ENCODE assay signal across 8 cellular contexts in the genomic region with DNA sequence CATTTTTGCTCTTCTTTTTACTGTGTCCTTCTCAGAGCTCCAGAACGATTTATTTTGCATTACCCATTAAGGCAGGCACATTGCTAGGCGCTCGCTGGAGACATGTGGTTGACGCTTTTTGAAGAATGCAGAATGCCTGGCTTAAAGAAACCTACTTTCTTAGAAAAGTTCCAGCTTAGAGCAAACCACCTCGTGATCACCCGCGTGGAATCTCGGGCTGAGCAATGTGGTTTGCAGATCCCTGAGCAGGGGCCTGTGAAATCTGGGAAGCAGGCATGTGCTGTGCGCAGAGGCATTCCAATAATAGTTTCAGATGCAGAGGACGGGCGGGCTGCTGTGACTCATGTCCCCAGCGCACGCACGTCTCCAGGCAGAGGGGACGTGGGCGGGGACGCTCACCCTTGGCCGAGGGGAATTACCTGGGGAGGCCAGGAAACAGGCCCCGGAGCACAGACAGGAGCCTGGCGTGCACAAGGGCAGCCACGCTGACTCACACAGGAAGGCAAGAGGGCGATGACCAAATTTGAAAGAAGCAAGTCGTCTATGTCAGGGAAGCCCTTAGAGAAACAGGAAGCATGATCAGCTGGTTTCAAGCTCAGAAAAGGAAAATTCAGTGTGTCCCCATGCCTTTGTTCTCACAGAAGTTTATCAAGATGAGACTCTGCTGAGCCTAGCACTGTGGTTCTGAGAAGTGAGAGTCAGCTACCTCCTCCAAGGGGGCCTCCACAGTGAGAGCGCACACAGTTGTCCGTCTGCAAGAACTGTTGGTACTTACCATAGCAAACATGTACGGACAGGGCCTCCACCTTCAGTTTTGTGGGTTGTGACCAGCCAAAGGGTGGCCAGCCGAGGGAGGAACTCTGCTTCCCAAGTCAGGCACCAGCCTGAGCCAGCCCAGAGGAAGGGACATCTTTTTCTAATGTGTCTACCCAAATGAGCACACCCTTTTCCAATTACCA.
DNase-seq lines count a peak whose midpoint lies in the region; ATAC-seq, FAIRE-seq and TF ChIP-seq lines count a peak whose summit lies in the region.

No MANE protein-coding gene starts in this region.

- peak overlapping the region; percentile 95 to 99 (median 98) for H3K27ac Mint-ChIP-seq in CD14-positive monocyte
- peak overlapping the region; percentile 85 for H3K27ac Mint-ChIP-seq in activated B cell treated with CpG ODN at 0.5 μM for 24 hours

- H3K36me3 Mint-ChIP-seq in CD14-positive monocyte, result peaks cover 0 to 3% of the 10 kb centered on the region in 2 donors
- H3K36me3 Mint-ChIP-seq in activated B cell treated with CpG ODN at 0.5 μM for 24 hours (ENCODE audit: low read depth), result no peaks in the 10 kb centered on the region

- H4K20me1 ChIP-seq in mammary epithelial cell (ENCODE audit: insufficient read depth, low read length), result no peaks in the 10 kb centered on the region

- ATAC-seq in GM21390 (IDR thresholded peaks at IDR 0.05; ENCODE audit: unreplicated experiment) (peak; percentile 93), activated B cell treated with CpG ODN at 0.5 μM for 24 hours (ENCODE audit: low read depth) (peak; percentile 97)

- 6% methylated on average over 19 of the region's 27 CpGs for WGBS in mammary epithelial cell (ENCODE audit: low coverage, missing lambda C conversion rate)

- TF ChIP-seq CTCF in CD14-positive monocyte (IDR thresholded peaks at IDR 0.05) (no peak), activated B cell treated with CpG ODN at 0.5 μM for 24 hours (IDR thresholded peaks at IDR 0.05) (no peak), mammary epithelial cell (conservative IDR thresholded peaks at IDR 0.05 in 1 of 2, IDR thresholded peaks at IDR 0.05 in 1 of 2; ENCODE audit: extremely low read depth in 1 of 2, insufficient read depth in 1 of 2, low read depth in 1 of 2, low read length in 2 of 2) (no peak), D721Med (IDR thresholded peaks at IDR 0.05; ENCODE audit: insufficient read depth, missing control alignments) (no peak)

- H3K4me3 Mint-ChIP-seq in CD14-positive monocyte (peak overlapping the region; percentile 62 to 76), activated B cell treated with CpG ODN at 0.5 μM for 24 hours (peak overlapping the region; percentile 71)

- no peaks in the 10 kb centered on the region for H3K36me3 ChIP-seq in mammary epithelial cell (ENCODE audit: insufficient read depth, low read length)

- in situ Hi-C loops in mammary epithelial cell (cut with MboI; ENCODE audit: low sequenced_read_pairs in 2 of 2), result no loop called here

- no peaks in the 10 kb centered on the region for H3K79me2 ChIP-seq in mammary epithelial cell (ENCODE audit: insufficient read depth, low read length)

- H3K9me3 Mint-ChIP-seq in CD14-positive monocyte, result peaks cover 0 to 1% (median 0%) of the 10 kb centered on the region in 7 donors
- H3K9me3 Mint-ChIP-seq in activated B cell treated with CpG ODN at 0.5 μM for 24 hours, result no peaks in the 10 kb centered on the region

- CTCF ChIA-PET in activated B cell treated with CpG ODN at 0.5 μM for 24 hours (lab: Charles Lee), result interaction anchor here (0.7 to 1.9 kb wide), 5 partner anchors 17 to 150 kb away, joined by 3 to 8 read pairs (median 4); no protein-coding TSS in a partner anchor
- CTCF ChIA-PET in mammary epithelial cell (lab: Charles Lee; ENCODE audit: low non-redundant PET), result no interaction called here

- TSS peak; percentile 92 for BruUV-seq in mammary epithelial cell (replicated peaks; lab: Mats Ljungman, UMichigan)

- POLR2A ChIA-PET in activated B cell treated with CpG ODN at 0.5 μM for 24 hours (lab: Charles Lee), result interaction anchor here (0.7 to 2.1 kb wide), 5 partner anchors 14 to 276 kb away, joined by 3 to 15 read pairs (median 4); a partner anchor contains a TSS

- no peak overlapping the region for H3K4me3 ChIP-seq in mammary epithelial cell (replicated peaks in 1 of 3; ENCODE audit: insufficient read depth in 1 of 3, low read depth in 2 of 3, low read length in 3 of 3)

- peaks cover 5% of the 10 kb centered on the region for H3K9me3 ChIP-seq in mammary epithelial cell (replicated peaks; ENCODE audit: insufficient read depth, low read length)

- dilution Hi-C loops in mammary epithelial cell (cut with HindIII; ENCODE audit: low sequenced_read_pairs), result loop anchor here (5.0 kb wide), 1 partner anchor 137 kb away; no protein-coding TSS in a partner anchor

- FAIRE-seq in D721Med (lab: Jason Lieb, UNC), result no peak

- H3K27me3 ChIP-seq in mammary epithelial cell (ENCODE audit: insufficient read depth, low read length), result no peaks in the 10 kb centered on the region
- H3K27me3 ChIP-seq in layer of hippocampus (ENCODE audit: control insufficient read depth, insufficient read depth, low read length), result no peaks in the 10 kb centered on the region

- peaks cover 45% of the 10 kb centered on the region for H3K4me1 ChIP-seq in mammary epithelial cell (ENCODE audit: insufficient read depth, low read length)

- H3K4me2 ChIP-seq in mammary epithelial cell (ENCODE audit: insufficient read depth, low read depth, low read length), result peak overlapping the region; percentile 73

- DNase-seq in CD14-positive monocyte (ENCODE audit: low spot score) (peak; percentile 99), HS-5 (ENCODE audit: low read depth) (peak; percentile 85), activated B cell treated with CpG ODN at 0.5 μM for 24 hours (peak; percentile 78), mammary epithelial cell (peak; percentile 100), D721Med (ENCODE audit: insufficient read length, low spot score) (no peak)
- DNase-seq in stimulated activated CD4-positive, alpha-beta T cell treated with anti-CD3 and anti-CD28 coated beads, Interleukin-1b, Interleukin-23, amount 100 ng/mL, for 48 hours, result peak; percentile 97

- peaks cover 0 to 3% (median 0%) of the 10 kb centered on the region in 3 donors for H3K27me3 Mint-ChIP-seq in CD14-positive monocyte (ENCODE audit: low read depth in 3 of 3)
- H3K27me3 Mint-ChIP-seq in activated B cell treated with CpG ODN at 0.5 μM for 24 hours, result no peaks in the 10 kb centered on the region

- H3K9ac ChIP-seq in mammary epithelial cell (ENCODE audit: insufficient read depth, low read length), result peak overlapping the region; percentile 63

- H2AFZ ChIP-seq in mammary epithelial cell (ENCODE audit: low read depth, low read length), result peak overlapping the region; percentile 93

- peaks cover 43% of the 10 kb centered on the region for H3K4me1 Mint-ChIP-seq in CD14-positive monocyte
- peaks cover 39% of the 10 kb centered on the region for H3K4me1 Mint-ChIP-seq in activated B cell treated with CpG ODN at 0.5 μM for 24 hours

- H3K27ac ChIP-seq in mammary epithelial cell (ENCODE audit: insufficient read depth, low read depth, low read length) (peak overlapping the region; percentile 90), layer of hippocampus (ENCODE audit: low read depth, low read length) (peak overlapping the region; percentile 58)

- intact Hi-C loops in CD14-positive monocyte (cut with micrococcal nuclease) (loop anchor here (2.0 kb wide), 2 partner anchors 101 to 103 kb away; no protein-coding TSS in a partner anchor), activated B cell treated with CpG ODN at 0.5 μM for 24 hours (cut with micrococcal nuclease) (loop anchor here (1.0 to 10.0 kb wide), 12 partner anchors 26 to 1432 kb away; a partner anchor contains a TSS), mammary epithelial cell (cut with micrococcal nuclease) (loop anchor here (1.0 kb wide), 3 partner anchors 26 to 147 kb away; no protein-coding TSS in a partner anchor)
